In the genomic region with DNA sequence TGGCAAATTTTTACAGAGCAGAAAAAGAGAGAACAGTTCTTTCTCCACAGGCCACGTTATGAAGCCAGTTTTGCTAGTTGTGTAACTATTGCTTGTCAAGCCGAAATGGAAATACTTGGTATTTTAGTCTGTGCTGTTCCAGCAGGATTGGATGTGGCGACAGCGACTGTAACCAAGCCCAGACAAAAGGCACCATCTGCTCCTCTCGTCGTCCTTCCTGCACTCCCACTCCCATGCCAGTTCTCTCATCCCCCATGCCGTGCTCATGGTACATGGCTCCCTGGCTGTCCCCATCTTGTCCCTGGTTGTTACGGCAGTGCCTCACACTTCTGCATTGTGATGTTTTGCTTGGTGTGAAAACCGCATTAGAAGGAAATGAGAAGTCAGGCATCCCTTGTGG, we compare ENCODE assay signal across 18 cellular contexts.
A peak's percentile ranks its signal among the peaks of the same experiment; 100 is the strongest.
DNase-seq lines count a peak whose midpoint lies in the region; ATAC-seq, FAIRE-seq and TF ChIP-seq lines count a peak whose summit lies in the region.
"Had no signal": no experiment of that assay in that cellular context is flagged by ENCODE, and none has a peak within 500 bp of the region (broad histone marks: within the 10 kb centered on the region; RNA-seq: fewer than 3 reads in every experiment).

No MANE protein-coding gene starts in this region.

- H3K36me3 ChIP-seq in OCI-LY3 (replicated peaks; ENCODE audit: low read depth, low read length), result no peaks in the 10 kb centered on the region
- H3K36me3 ChIP-seq: BLaER1 treated with 17β-estradiol and CSF1 and Interleukin-3, amounts not matched to agents 10 nM and 100 nM had no signal

- FAIRE-seq in GM12892 (lab: Jason Lieb, UNC), result no peak

- no peaks in the 10 kb centered on the region for H3K9me3 ChIP-seq in OCI-LY3 (ENCODE audit: insufficient read depth, low read length)

- no peak overlapping the region for H2AFZ ChIP-seq in OCI-LY3 (ENCODE audit: low read depth, low read length)

- ATAC-seq in stimulated activated memory B cell treated with anti-CD40 and anti-IgM and Interleukin-4, amounts not matched to agents 10 μg/mL and 1 μg/mL and 100 μg/mL, for 72 hours, result peak; percentile 24
- no peak for ATAC-seq in activated CD4-positive, CD25-positive, alpha-beta regulatory T cell treated with anti-CD3 and anti-CD28 coated beads, Interleukin-2, amount 50 U/mL, for 24 hours

- DNase-seq in NCI-H1694 treated with DMSO at 0.1 percent for 48 hours (lab: John Stamatoyannopoulos, UW) (peak; percentile 72), glutamatergic neuron (peak; percentile 20), GM12892 (ENCODE audit: insufficient read length) (no peak), dermis blood vessel endothelial cell (no peak), NCI-H1417 (lab: John Stamatoyannopoulos, UW) (no peak)
- DNase-seq: CD4-positive, alpha-beta memory T cell; GF-D8; H7; Kasumi-1; NCI-H1417 treated with DMSO at 0.1 percent for 48 hours; NCI-H2029; NCI-H345; NCI-H526; Right ventricle myocardium superior had no signal

- peaks cover 6% of the 10 kb centered on the region for H3K27me3 Mint-ChIP-seq in glutamatergic neuron (ENCODE audit: unreplicated experiment)
- no peaks in the 10 kb centered on the region for H3K27me3 Mint-ChIP-seq in stimulated activated memory B cell treated with anti-CD40 and anti-IgM and Interleukin-4, amounts not matched to agents 10 μg/mL and 1 μg/mL and 100 μg/mL, for 72 hours
- H3K27me3 Mint-ChIP-seq: CD4-positive, alpha-beta memory T cell had no signal

- H3K4me3 Mint-ChIP-seq in glutamatergic neuron (ENCODE audit: unreplicated experiment), result peak overlapping the region; percentile 75
- no peak overlapping the region for H3K4me3 Mint-ChIP-seq in stimulated activated memory B cell treated with anti-CD40 and anti-IgM and Interleukin-4, amounts not matched to agents 10 μg/mL and 1 μg/mL and 100 μg/mL, for 72 hours
- H3K4me3 Mint-ChIP-seq: CD4-positive, alpha-beta memory T cell had no signal

- no peaks in the 10 kb centered on the region for H3K36me3 Mint-ChIP-seq in glutamatergic neuron (ENCODE audit: unreplicated experiment)
- H3K36me3 Mint-ChIP-seq in stimulated activated memory B cell treated with anti-CD40 and anti-IgM and Interleukin-4, amounts not matched to agents 10 μg/mL and 1 μg/mL and 100 μg/mL, for 72 hours, result no peaks in the 10 kb centered on the region
- H3K36me3 Mint-ChIP-seq: CD4-positive, alpha-beta memory T cell had no signal

- no peaks in the 10 kb centered on the region for H4K20me1 ChIP-seq in OCI-LY3 (ENCODE audit: insufficient read depth, low read length)
- H4K20me1 ChIP-seq: BLaER1 treated with 17β-estradiol and CSF1 and Interleukin-3, amounts not matched to agents 10 nM and 100 nM had no signal

- H3K27ac Mint-ChIP-seq in glutamatergic neuron (ENCODE audit: unreplicated experiment), result peak overlapping the region; percentile 91
- H3K27ac Mint-ChIP-seq in stimulated activated memory B cell treated with anti-CD40 and anti-IgM and Interleukin-4, amounts not matched to agents 10 μg/mL and 1 μg/mL and 100 μg/mL, for 72 hours, result no peak overlapping the region
- H3K27ac Mint-ChIP-seq: CD4-positive, alpha-beta memory T cell had no signal

- no peaks in the 10 kb centered on the region for H3K79me2 ChIP-seq in OCI-LY3 (ENCODE audit: low read length)

- no peak overlapping the region for H3K4me3 ChIP-seq in OCI-LY3 (ENCODE audit: low read length)
- H3K4me3 ChIP-seq: BLaER1 treated with 17β-estradiol and CSF1 and Interleukin-3, amounts not matched to agents 10 nM and 100 nM had no signal

- TF ChIP-seq POLR2A in GM12892 (IDR thresholded peaks at IDR 0.05; ENCODE audit: low read depth, low read length), result no peak

- H3K4me1 ChIP-seq in OCI-LY3 (ENCODE audit: low read length), result peaks cover 39% of the 10 kb centered on the region

- H3K9ac ChIP-seq in OCI-LY3 (ENCODE audit: low read length), result peak overlapping the region; percentile 22; the same call in 1 of the 2 replicates
- H3K9ac ChIP-seq: BLaER1 treated with 17β-estradiol and CSF1 and Interleukin-3, amounts not matched to agents 10 nM and 100 nM had no signal

- no peak for TF ChIP-seq CTCF in OCI-LY3 (IDR thresholded peaks at IDR 0.05; ENCODE audit: low read depth, low read length)
- no peak for TF ChIP-seq CTCF in glutamatergic neuron (IDR thresholded peaks at IDR 0.05; ENCODE audit: partially characterized antibody, unreplicated experiment)

- H3K9me3 Mint-ChIP-seq in glutamatergic neuron (ENCODE audit: unreplicated experiment), result peaks cover 3% of the 10 kb centered on the region
- H3K9me3 Mint-ChIP-seq in stimulated activated memory B cell treated with anti-CD40 and anti-IgM and Interleukin-4, amounts not matched to agents 10 μg/mL and 1 μg/mL and 100 μg/mL, for 72 hours, result no peaks in the 10 kb centered on the region

- H3K4me2 ChIP-seq in OCI-LY3 (ENCODE audit: low read length), result no peak overlapping the region; the same call in 1 of the 2 replicates

- peaks cover 18% of the 10 kb centered on the region for H3K4me1 Mint-ChIP-seq in glutamatergic neuron (ENCODE audit: low read depth, unreplicated experiment)
- no peaks in the 10 kb centered on the region for H3K4me1 Mint-ChIP-seq in stimulated activated memory B cell treated with anti-CD40 and anti-IgM and Interleukin-4, amounts not matched to agents 10 μg/mL and 1 μg/mL and 100 μg/mL, for 72 hours
- H3K4me1 Mint-ChIP-seq: CD4-positive, alpha-beta memory T cell had no signal

- H3K27ac ChIP-seq in OCI-LY3 (ENCODE audit: low read length), result peak overlapping the region; percentile 93

- no peaks in the 10 kb centered on the region for H3K27me3 ChIP-seq in OCI-LY3 (ENCODE audit: low read depth, low read length)
- H3K27me3 ChIP-seq: BLaER1 treated with 17β-estradiol and CSF1 and Interleukin-3, amounts not matched to agents 10 nM and 100 nM had no signal

Comparison
In these comparisons a context has a peak if more than half of its experiments do, and no peak if none do; other contexts are left out.
1. DNase-seq: peak in NCI-H1694 treated with DMSO at 0.1 percent for 48 hours (single experiment) and glutamatergic neuron (single experiment); none in GM12892 (single experiment), dermis blood vessel endothelial cell (single experiment) and NCI-H1417 (0 of 3).